In genomic region chr5:58002318-58002717, GRCh38 we compare ENCODE assay signal across 25 cellular contexts.
DNase-seq lines count a peak whose midpoint lies in the region; ATAC-seq, FAIRE-seq and TF ChIP-seq lines count a peak whose summit lies in the region.
"Had no signal": no experiment of that assay in that cellular context is flagged by ENCODE, and none has a peak within 500 bp of the region (broad histone marks: within the 10 kb centered on the region; RNA-seq: fewer than 3 reads in every experiment).

No MANE protein-coding gene starts in this region.

- no peak for TF ChIP-seq CTCF in A549 (IDR thresholded peaks at IDR 0.05)
- TF ChIP-seq CTCF in astrocyte of the spinal cord (IDR thresholded peaks at IDR 0.05; ENCODE audit: low read depth, low read length), result no peak
- TF ChIP-seq CTCF in foreskin keratinocyte (conservative IDR thresholded peaks at IDR 0.05), result no peak

- CTCF ChIA-PET in A549 (lab: Yijun Ruan, JAX), result no interaction called here

- no peak for TF ChIP-seq EP300 in A549 (IDR thresholded peaks at IDR 0.05)

- ATAC-seq in A549 (peak in 1 of 2 experiments; percentile 38; a peak in 1 of 6 replicates), foreskin keratinocyte (peak; percentile 100), sciatic nerve (no peak)
- ATAC-seq: activated CD8-positive, alpha-beta T cell treated with anti-CD3 and anti-CD28 coated beads for 36 hours; SK-N-SH treated with all-trans-retinoic acid at 6 μM for 48 hours had no signal

- H3K4me3 ChIP-seq in A549 (no peak overlapping the region), astrocyte of the spinal cord (ENCODE audit: low read depth, low read length) (no peak overlapping the region)
- H3K4me3 ChIP-seq: HAP-1 had no signal

- intact Hi-C loops in sciatic nerve (cut with DNase I), result no loop called here

- TF ChIP-seq POLR2A in A549 (IDR thresholded peaks at IDR 0.05; ENCODE audit: low read length), result no peak

- FAIRE-seq in A549 (lab: Jason Lieb, UNC) (no peak), GM19239 (lab: Jason Lieb, UNC) (no peak)
- FAIRE-seq: A204.1, GM18507 had no signal

- in situ Hi-C loops in astrocyte of the spinal cord (cut with HindIII; ENCODE audit: low sequenced_read_pairs), result no loop called here
- in situ Hi-C loops in G401 (cut with HindIII; ENCODE audit: low sequenced_read_pairs), result no loop called here

- POLR2A ChIA-PET in A549 (lab: Yijun Ruan, JAX), result no interaction called here

- peak in 1 of 2 experiments; percentile 7 for DNase-seq in A549 (ENCODE audit: low read depth in 1 of 2, low spot score in 1 of 2)
- DNase-seq in NCI-H226, result peak; percentile 87
- peak; percentile 6 for DNase-seq in astrocyte of the spinal cord (ENCODE audit: low read depth, low spot score)
- peak; percentile 38 to 75 for DNase-seq in foreskin keratinocyte
- no peak for DNase-seq in NCI-H146 treated with DMSO at 0.1 percent for 48 hours (lab: John Stamatoyannopoulos, UW; ENCODE audit: unreplicated experiment)
- DNase-seq in G401 (ENCODE audit: low spot score), result no peak
- no peak for DNase-seq in sciatic nerve (ENCODE audit: low spot score)
- DNase-seq in GM19239 (ENCODE audit: insufficient read length, low spot score), result no peak
- DNase-seq: activated CD4-positive, CD25-positive, alpha-beta regulatory T cell; activated CD8-positive, alpha-beta T cell treated with anti-CD3 and anti-CD28 coated beads for 36 hours; activated naive CD4-positive, alpha-beta T cell treated with Interleukin-2 at 50 U/mL for 16 hours; Caco-2; cerebellar nuclear complex; effector CD4-positive, alpha-beta T cell; head of caudate nucleus; NCI-H1417 treated with DMSO at 0.1 percent for 48 hours; NCI-H2171; retina; stimulated activated CD4-positive, alpha-beta T cell treated with anti-CD3 and anti-CD28 coated beads, Interleukin-12 subunit alpha, Interleukin-12 subunit beta, amount 100 ng/mL, for 4 hours; T1000 had no signal

- no peaks in the 10 kb centered on the region for H3K9me3 ChIP-seq in A549
- H3K9me3 ChIP-seq: Caco-2, HAP-1, neutrophil had no signal

- no peaks in the 10 kb centered on the region for H3K27me3 ChIP-seq in foreskin keratinocyte
- H3K27me3 ChIP-seq: neutrophil had no signal

- H3K4me2 ChIP-seq in A549, result peak overlapping the region; percentile 16; the same call in 1 of the 3 replicates

- no peaks in the 10 kb centered on the region for H3K4me1 ChIP-seq in A549
- peaks cover 11% of the 10 kb centered on the region for H3K4me1 ChIP-seq in foreskin keratinocyte
- H3K4me1 ChIP-seq: Caco-2, HAP-1 had no signal

- 66% methylated on average over 3 of the region's 3 CpGs for WGBS in A549 (ENCODE audit: missing lambda C conversion rate)

- TF ChIP-seq RAD21 in A549 (conservative IDR thresholded peaks at IDR 0.05 in 1 of 2, IDR thresholded peaks at IDR 0.05 in 1 of 2), result no peak

- H3K27ac ChIP-seq in A549 (peak overlapping the region in 1 of 2 experiments; percentile 55; a peak in 2 of 6 replicates), foreskin keratinocyte (no peak overlapping the region)
- H3K27ac ChIP-seq: neutrophil had no signal

TF ChIP-seq in A549, 52 proteins besides CTCF, POLR2A, EP300 and RAD21:
- TF ChIP-seq HES2 (IDR thresholded peaks at IDR 0.05) (no peak), NR3C1 (IDR thresholded peaks at IDR 0.05) (no peak), PBX3 (IDR thresholded peaks at IDR 0.05) (no peak), GATA3 (IDR thresholded peaks at IDR 0.05; ENCODE audit: borderline replicate concordance) (no peak), HEYL (CRISPR knock-in tag; IDR thresholded peaks at IDR 0.05) (no peak), USF2 (IDR thresholded peaks at IDR 0.05) (no peak)

Comparison
In these comparisons a context has a peak if more than half of its experiments do, and no peak if none do; other contexts are left out.
1. DNase-seq: peak in NCI-H226 (single experiment), astrocyte of the spinal cord (single experiment) and foreskin keratinocyte (2 of 2); none in NCI-H146 treated with DMSO at 0.1 percent for 48 hours (single experiment), G401 (single experiment), sciatic nerve (single experiment) and GM19239 (single experiment).